19 cellular contexts compared by ENCODE assay signal in the genomic region with DNA sequence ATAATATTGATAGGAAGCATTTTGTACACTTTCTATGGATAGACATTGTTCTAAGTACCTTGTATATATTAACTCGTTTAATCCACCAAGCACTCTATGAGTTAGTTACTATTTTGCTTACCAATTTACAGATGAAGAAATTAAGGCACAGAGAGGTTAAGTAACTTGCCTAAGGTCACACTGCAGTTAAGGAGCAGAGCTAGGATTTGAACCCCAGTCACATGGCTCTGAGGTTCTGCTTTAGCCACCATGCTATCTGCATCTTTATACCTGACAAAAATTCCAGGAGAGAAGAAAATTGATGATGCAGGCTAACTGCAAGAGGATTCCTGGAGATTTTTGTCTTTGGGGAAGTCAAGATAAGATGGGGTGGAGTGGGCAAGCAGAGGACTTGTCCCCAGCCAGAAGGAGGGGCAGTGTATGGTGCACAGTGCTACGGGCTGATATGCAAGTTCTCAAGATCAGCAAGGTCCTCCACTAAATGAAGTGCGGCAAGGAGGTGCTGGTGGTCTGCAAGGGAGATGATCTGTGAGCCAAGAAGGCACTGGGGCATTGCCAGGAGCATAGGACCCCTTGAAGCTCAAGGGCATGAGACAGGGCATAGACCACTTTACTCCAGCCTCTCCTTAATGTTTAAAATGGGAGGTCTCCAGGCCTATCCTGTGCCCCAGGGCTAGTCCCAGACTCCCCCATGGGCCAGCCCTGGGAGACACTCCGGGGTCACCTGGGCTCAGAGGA.
A peak's percentile ranks its signal among the peaks of the same experiment; 100 is the strongest.
DNase-seq lines count a peak whose midpoint lies in the region; ATAC-seq, FAIRE-seq and TF ChIP-seq lines count a peak whose summit lies in the region.
"Had no signal": no experiment of that assay in that cellular context is flagged by ENCODE, and none has a peak within 500 bp of the region (broad histone marks: within the 10 kb centered on the region; RNA-seq: fewer than 3 reads in every experiment).

No MANE protein-coding gene starts in this region.

- DNase-seq in A549 (ENCODE audit: low read depth in 1 of 2, low spot score in 1 of 2) (no peak), glutamatergic neuron (no peak), nephron progenitor cell (no peak), AML-193 (lab: John Stamatoyannopoulos, UW) (no peak)
- DNase-seq in stimulated activated effector memory CD8-positive, alpha-beta T cell treated with anti-CD3 and anti-CD28 coated beads, Interleukin-12 subunit alpha, Interleukin-12 subunit beta, amount 100 ng/mL, for 72 hours (ENCODE audit: low spot score in 2 of 2) = no peak
- DNase-seq in activated naive CD8-positive, alpha-beta T cell treated with anti-CD3 and anti-CD28 coated beads for 36 hours = no peak
- DNase-seq in activated naive CD4-positive, alpha-beta T cell treated with anti-CD3 and anti-CD28 coated beads, Interleukin-2, amount 10 ng/mL, durations not matched to agents 7 days and 5 days = no peak
- no peak for DNase-seq in stimulated activated naive CD8-positive, alpha-beta T cell treated with anti-CD3 and anti-CD28 coated beads, Interleukin-15, amount 100 ng/mL, for 72 hours
- DNase-seq: 8988T; Caco-2; CD4-positive, alpha-beta T cell; GOT3; NCI-H1092 treated with DMSO at 0.1 percent for 48 hours; NCI-H2107; NCI-H510A treated with DMSO at 0.1 percent for 48 hours; NCI-H774; OCI-M1; SHP77 had no signal

- peaks cover 4% of the 10 kb centered on the region for H3K36me3 Mint-ChIP-seq in glutamatergic neuron (ENCODE audit: unreplicated experiment)
- H3K36me3 Mint-ChIP-seq in nephron progenitor cell (ENCODE audit: low read depth) = peaks cover 5% of the 10 kb centered on the region
- no peaks in the 10 kb centered on the region for H3K36me3 Mint-ChIP-seq in stimulated activated effector memory CD8-positive, alpha-beta T cell treated with anti-CD3 and anti-CD28 coated beads, Interleukin-12 subunit alpha, Interleukin-12 subunit beta, amount 100 ng/mL, for 72 hours
- no peaks in the 10 kb centered on the region for H3K36me3 Mint-ChIP-seq in activated naive CD8-positive, alpha-beta T cell treated with anti-CD3 and anti-CD28 coated beads for 36 hours
- H3K36me3 Mint-ChIP-seq in activated naive CD4-positive, alpha-beta T cell treated with anti-CD3 and anti-CD28 coated beads, Interleukin-2, amount 10 ng/mL, durations not matched to agents 7 days and 5 days = no peaks in the 10 kb centered on the region

- no peak overlapping the region for H3K4me3 ChIP-seq in A549

- H3K9me3 Mint-ChIP-seq in glutamatergic neuron (ENCODE audit: unreplicated experiment) (peaks cover 12% of the 10 kb centered on the region), nephron progenitor cell (peaks cover 12% of the 10 kb centered on the region)
- no peaks in the 10 kb centered on the region for H3K9me3 Mint-ChIP-seq in stimulated activated effector memory CD8-positive, alpha-beta T cell treated with anti-CD3 and anti-CD28 coated beads, Interleukin-12 subunit alpha, Interleukin-12 subunit beta, amount 100 ng/mL, for 72 hours
- no peaks in the 10 kb centered on the region for H3K9me3 Mint-ChIP-seq in activated naive CD8-positive, alpha-beta T cell treated with anti-CD3 and anti-CD28 coated beads for 36 hours
- no peaks in the 10 kb centered on the region for H3K9me3 Mint-ChIP-seq in activated naive CD4-positive, alpha-beta T cell treated with anti-CD3 and anti-CD28 coated beads, Interleukin-2, amount 10 ng/mL, durations not matched to agents 7 days and 5 days
- H3K9me3 Mint-ChIP-seq in stimulated activated naive CD8-positive, alpha-beta T cell treated with anti-CD3 and anti-CD28 coated beads, Interleukin-15, amount 100 ng/mL, for 72 hours = peaks cover 0 to 5% of the 10 kb centered on the region in 2 donors
- H3K9me3 Mint-ChIP-seq: CD4-positive, alpha-beta T cell had no signal

- peak overlapping the region; percentile 46 for H3K4me3 Mint-ChIP-seq in glutamatergic neuron (ENCODE audit: unreplicated experiment)
- H3K4me3 Mint-ChIP-seq in nephron progenitor cell = no peak overlapping the region
- H3K4me3 Mint-ChIP-seq in stimulated activated effector memory CD8-positive, alpha-beta T cell treated with anti-CD3 and anti-CD28 coated beads, Interleukin-12 subunit alpha, Interleukin-12 subunit beta, amount 100 ng/mL, for 72 hours = no peak overlapping the region
- H3K4me3 Mint-ChIP-seq in activated naive CD8-positive, alpha-beta T cell treated with anti-CD3 and anti-CD28 coated beads for 36 hours = no peak overlapping the region
- no peak overlapping the region for H3K4me3 Mint-ChIP-seq in activated naive CD4-positive, alpha-beta T cell treated with anti-CD3 and anti-CD28 coated beads, Interleukin-2, amount 10 ng/mL, durations not matched to agents 7 days and 5 days
- no peak overlapping the region for H3K4me3 Mint-ChIP-seq in stimulated activated naive CD8-positive, alpha-beta T cell treated with anti-CD3 and anti-CD28 coated beads, Interleukin-15, amount 100 ng/mL, for 72 hours
- H3K4me3 Mint-ChIP-seq: CD4-positive, alpha-beta T cell had no signal

- H3K9me3 ChIP-seq in A549 = no peaks in the 10 kb centered on the region
- H3K9me3 ChIP-seq: Caco-2 had no signal

- no peak for TF ChIP-seq EP300 in A549 (IDR thresholded peaks at IDR 0.05)

- POLR2A ChIA-PET in A549 (lab: Yijun Ruan, JAX) = no interaction called here

- H3K4me1 Mint-ChIP-seq in glutamatergic neuron (ENCODE audit: low read depth, unreplicated experiment) (peaks cover 19% of the 10 kb centered on the region), nephron progenitor cell (peaks cover 73% of the 10 kb centered on the region)
- H3K4me1 Mint-ChIP-seq in stimulated activated effector memory CD8-positive, alpha-beta T cell treated with anti-CD3 and anti-CD28 coated beads, Interleukin-12 subunit alpha, Interleukin-12 subunit beta, amount 100 ng/mL, for 72 hours = no peaks in the 10 kb centered on the region
- H3K4me1 Mint-ChIP-seq in activated naive CD8-positive, alpha-beta T cell treated with anti-CD3 and anti-CD28 coated beads for 36 hours = no peaks in the 10 kb centered on the region
- no peaks in the 10 kb centered on the region for H3K4me1 Mint-ChIP-seq in activated naive CD4-positive, alpha-beta T cell treated with anti-CD3 and anti-CD28 coated beads, Interleukin-2, amount 10 ng/mL, durations not matched to agents 7 days and 5 days
- H3K4me1 Mint-ChIP-seq in stimulated activated naive CD8-positive, alpha-beta T cell treated with anti-CD3 and anti-CD28 coated beads, Interleukin-15, amount 100 ng/mL, for 72 hours = no peaks in the 10 kb centered on the region

- no peak for TF ChIP-seq RAD21 in A549 (conservative IDR thresholded peaks at IDR 0.05 in 1 of 2, IDR thresholded peaks at IDR 0.05 in 1 of 2)

- FAIRE-seq in A549 (lab: Jason Lieb, UNC) = no peak
- FAIRE-seq: G401.6 had no signal

- ATAC-seq in A549 = no peak
- peak; percentile 33 for ATAC-seq in stimulated activated effector memory CD8-positive, alpha-beta T cell treated with anti-CD3 and anti-CD28 coated beads, Interleukin-12 subunit alpha, Interleukin-12 subunit beta, amount 100 ng/mL, for 72 hours
- no peak for ATAC-seq in stimulated activated naive CD8-positive, alpha-beta T cell treated with anti-CD3 and anti-CD28 coated beads, Interleukin-15, amount 100 ng/mL, for 72 hours

- CTCF ChIA-PET in A549 (lab: Yijun Ruan, JAX) = interaction anchor here (0.6 to 1.4 kb wide), 2 partner anchors 42 to 731 kb away, joined by 3 read pairs; no protein-coding TSS in a partner anchor
- CTCF ChIA-PET in activated naive CD4-positive, alpha-beta T cell treated with anti-CD3 and anti-CD28 coated beads, Interleukin-2, amount 10 ng/mL, durations not matched to agents 7 days and 5 days (lab: Charles Lee) = no interaction called here

- no peak for TF ChIP-seq POLR2A in A549 (IDR thresholded peaks at IDR 0.05; ENCODE audit: low read length)

- TF ChIP-seq CTCF in A549 (IDR thresholded peaks at IDR 0.05) (no peak), glutamatergic neuron (IDR thresholded peaks at IDR 0.05; ENCODE audit: partially characterized antibody, unreplicated experiment) (no peak), nephron progenitor cell (IDR thresholded peaks at IDR 0.05) (no peak)

- no peak overlapping the region for H3K4me2 ChIP-seq in A549

- 0 out of 6 replicates have a peak overlapping the region, but pooled peaks of 1 of the 2 experiments have one; percentile 33 for H3K27ac ChIP-seq in A549

- WGBS in A549 (ENCODE audit: missing lambda C conversion rate) = 80% methylated on average over 2 of the region's 4 CpGs

- peaks cover 13% of the 10 kb centered on the region for H3K4me1 ChIP-seq in A549

- peak overlapping the region; percentile 55 for H3K27ac Mint-ChIP-seq in glutamatergic neuron (ENCODE audit: unreplicated experiment)
- H3K27ac Mint-ChIP-seq in nephron progenitor cell = peak overlapping the region; percentile 94
- H3K27ac Mint-ChIP-seq in stimulated activated effector memory CD8-positive, alpha-beta T cell treated with anti-CD3 and anti-CD28 coated beads, Interleukin-12 subunit alpha, Interleukin-12 subunit beta, amount 100 ng/mL, for 72 hours = no peak overlapping the region
- H3K27ac Mint-ChIP-seq in activated naive CD8-positive, alpha-beta T cell treated with anti-CD3 and anti-CD28 coated beads for 36 hours = no peak overlapping the region
- no peak overlapping the region for H3K27ac Mint-ChIP-seq in activated naive CD4-positive, alpha-beta T cell treated with anti-CD3 and anti-CD28 coated beads, Interleukin-2, amount 10 ng/mL, durations not matched to agents 7 days and 5 days
- no peak overlapping the region for H3K27ac Mint-ChIP-seq in stimulated activated naive CD8-positive, alpha-beta T cell treated with anti-CD3 and anti-CD28 coated beads, Interleukin-15, amount 100 ng/mL, for 72 hours
- H3K27ac Mint-ChIP-seq: CD4-positive, alpha-beta T cell had no signal

- peaks cover 3% of the 10 kb centered on the region for H3K27me3 Mint-ChIP-seq in glutamatergic neuron (ENCODE audit: unreplicated experiment)
- peaks cover 6% of the 10 kb centered on the region for H3K27me3 Mint-ChIP-seq in nephron progenitor cell (ENCODE audit: low read depth, poor library complexity)
- H3K27me3 Mint-ChIP-seq in activated naive CD8-positive, alpha-beta T cell treated with anti-CD3 and anti-CD28 coated beads for 36 hours = no peaks in the 10 kb centered on the region
- H3K27me3 Mint-ChIP-seq in activated naive CD4-positive, alpha-beta T cell treated with anti-CD3 and anti-CD28 coated beads, Interleukin-2, amount 10 ng/mL, durations not matched to agents 7 days and 5 days = no peaks in the 10 kb centered on the region
- no peaks in the 10 kb centered on the region for H3K27me3 Mint-ChIP-seq in stimulated activated naive CD8-positive, alpha-beta T cell treated with anti-CD3 and anti-CD28 coated beads, Interleukin-15, amount 100 ng/mL, for 72 hours

TF ChIP-seq in A549, 52 proteins besides CTCF, POLR2A, EP300 and RAD21:
- TF ChIP-seq HOXB13 (CRISPR knock-in tag; IDR thresholded peaks at IDR 0.05; ENCODE audit: low read depth) (no peak), ZFP36 (IDR thresholded peaks at IDR 0.05; ENCODE audit: borderline replicate concordance, partially characterized antibody) (peak; percentile 19)

Comparison
In these comparisons a context has a peak if more than half of its experiments do, and no peak if none do; other contexts are left out.
1. H3K27ac Mint-ChIP-seq: peak in glutamatergic neuron (single experiment) and nephron progenitor cell (single experiment); none in stimulated activated effector memory CD8-positive, alpha-beta T cell treated with anti-CD3 and anti-CD28 coated beads, Interleukin-12 subunit alpha, Interleukin-12 subunit beta, amount 100 ng/mL, for 72 hours (single experiment), activated naive CD8-positive, alpha-beta T cell treated with anti-CD3 and anti-CD28 coated beads for 36 hours (single experiment), activated naive CD4-positive, alpha-beta T cell treated with anti-CD3 and anti-CD28 coated beads, Interleukin-2, amount 10 ng/mL, durations not matched to agents 7 days and 5 days (single experiment) and stimulated activated naive CD8-positive, alpha-beta T cell treated with anti-CD3 and anti-CD28 coated beads, Interleukin-15, amount 100 ng/mL, for 72 hours (0 of 2).